ENCODE assay signal across 9 cellular contexts in the genomic region with DNA sequence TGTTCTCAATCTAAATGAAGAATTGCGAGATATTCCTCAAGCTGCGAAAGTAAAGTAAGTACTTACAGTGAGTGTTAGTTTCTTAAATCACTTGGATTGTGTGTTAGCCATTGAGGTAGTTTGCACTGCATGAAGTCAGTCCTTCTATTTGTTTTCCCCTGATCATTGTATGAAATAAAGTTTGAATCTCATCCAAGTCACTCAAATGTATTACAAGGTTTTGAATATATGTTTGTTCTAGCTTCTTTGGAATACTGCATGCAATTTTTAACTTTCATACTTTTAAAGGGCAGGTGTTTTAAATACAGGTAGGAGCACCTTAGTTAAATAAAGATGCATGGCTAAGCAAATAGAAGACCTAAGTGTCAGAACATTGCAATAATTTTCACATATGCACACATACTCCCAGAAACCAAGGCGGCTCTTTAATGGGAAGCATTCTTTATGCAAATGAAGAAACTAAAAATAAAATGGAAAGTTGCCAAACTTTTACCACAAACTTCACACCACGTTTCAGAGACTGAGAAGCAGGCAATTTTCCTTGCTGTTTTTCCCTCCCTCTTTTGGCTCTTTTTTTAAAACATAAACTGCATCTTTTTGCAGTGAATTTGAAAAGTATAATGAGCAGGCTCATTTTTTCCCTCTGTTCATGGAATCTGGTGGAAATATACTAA.
DNase-seq lines count a peak whose midpoint lies in the region; TF ChIP-seq lines count a peak whose summit lies in the region.
"Had no signal": no experiment of that assay in that cellular context is flagged by ENCODE, and none has a peak within 500 bp of the region (broad histone marks: within the 10 kb centered on the region; RNA-seq: fewer than 3 reads in every experiment).

No MANE protein-coding gene starts in this region.

- H3K4me3 ChIP-seq in GM12865 (ENCODE audit: low read depth, low read length) = peak overlapping the region; percentile 4; the same call in 1 of the 2 replicates
- H3K4me3 ChIP-seq in rectal smooth muscle tissue (ENCODE audit: low read length) = no peak overlapping the region

- no peak overlapping the region for H3K14ac ChIP-seq in H9 (ENCODE audit: insufficient read depth, low read length)

- no peak overlapping the region for H2BK20ac ChIP-seq in H9 (ENCODE audit: low read depth, low read length, poor library complexity, severe bottlenecking)

- H2BK15ac ChIP-seq in H9 (ENCODE audit: low read depth, low read length) = no peak overlapping the region

- H3K79me2 ChIP-seq in H9 (ENCODE audit: insufficient read depth, low read length) = no peaks in the 10 kb centered on the region

- intact Hi-C loops in posterior cingulate gyrus (cut with DNase I) = no loop called here

- no peak overlapping the region for H3K56ac ChIP-seq in H9 (ENCODE audit: insufficient read length, low read depth, low read length)

- H3K9ac ChIP-seq in rectal smooth muscle tissue (ENCODE audit: low read length) = no peak overlapping the region
- H3K9ac ChIP-seq in H9 (ENCODE audit: extremely low read depth, insufficient read length, low read length) = no peak overlapping the region

- H3K27me3 ChIP-seq in rectal smooth muscle tissue (ENCODE audit: control insufficient read depth, insufficient read depth, low read length) (no peaks in the 10 kb centered on the region), H9 (ENCODE audit: insufficient read depth, low read length) (no peaks in the 10 kb centered on the region)

- no peak overlapping the region for H4K91ac ChIP-seq in H9 (ENCODE audit: insufficient read length, low read depth, low read length)

- no peaks in the 10 kb centered on the region for H3K23me2 ChIP-seq in H9 (ENCODE audit: insufficient read length, low read depth, low read length, poor library complexity, severe bottlenecking)

- H2AK5ac ChIP-seq in H9 (ENCODE audit: insufficient read length, low read length) = no peak overlapping the region

- no peaks in the 10 kb centered on the region for H4K20me1 ChIP-seq in H9 (ENCODE audit: control insufficient read depth, insufficient read depth, insufficient read length)

- H4K5ac ChIP-seq in H9 (ENCODE audit: insufficient read length, low read depth, low read length) = no peak overlapping the region

- no peaks in the 10 kb centered on the region for H3K79me1 ChIP-seq in H9 (ENCODE audit: insufficient read depth, low read depth, low read length, poor library complexity, severe bottlenecking)

- H2BK5ac ChIP-seq in H9 (ENCODE audit: insufficient read length, low read length) = no peak overlapping the region

- no peak for TF ChIP-seq CTCF in GM12865 (IDR thresholded peaks at IDR 0.05; ENCODE audit: insufficient read depth, low read depth, low read length, missing control alignments)
- no peak for TF ChIP-seq CTCF in VCaP (conservative IDR thresholded peaks at IDR 0.05)
- TF ChIP-seq CTCF in H9 (conservative IDR thresholded peaks at IDR 0.05) = no peak

- H3K4me1 ChIP-seq in rectal smooth muscle tissue (ENCODE audit: control insufficient read depth, insufficient read depth, low read length) = peaks cover 26% of the 10 kb centered on the region
- no peaks in the 10 kb centered on the region; the same call in none of the 2 replicates for H3K4me1 ChIP-seq in H9 (ENCODE audit: insufficient read depth, low read length)

- WGBS in H9 (ENCODE audit: extremely low coverage, insufficient read length, low lambda C conversion rate) = no CpG with 5 or more reads among the region's 4 CpGs

- peaks cover 21 to 22% of the 10 kb centered on the region in 2 experiments for H3K4me1 Mint-ChIP-seq in H9

- no peak overlapping the region for H3K4ac ChIP-seq in H9 (ENCODE audit: low read depth, low read length)

- peaks cover 3% of the 10 kb centered on the region; the same call in 1 of the 2 replicates for H3K27me3 Mint-ChIP-seq in H9 (ENCODE audit: low read depth)
- H3K27me3 Mint-ChIP-seq: activated CD8-positive, alpha-beta T cell treated with anti-CD3 and anti-CD28 coated beads for 36 hours had no signal

- no peak overlapping the region for H2AFZ ChIP-seq in H9 (ENCODE audit: low read length)

- H3K4me2 ChIP-seq in H9 (ENCODE audit: insufficient read depth, insufficient read length, low read length) = no peak overlapping the region

- no peak overlapping the region for H4K8ac ChIP-seq in H9 (replicated peaks; ENCODE audit: insufficient read length, low read depth, low read length)

- H3T11ph ChIP-seq in H9 (ENCODE audit: low read length) = no peak overlapping the region

- peak; percentile 23 for DNase-seq in GM12865 (ENCODE audit: low read depth)
- DNase-seq in MV-4-11 (lab: John Stamatoyannopoulos, UW) = peak; percentile 83
- no peak for DNase-seq in NCI-H2081 treated with DMSO at 0.1 percent for 48 hours (lab: John Stamatoyannopoulos, UW)
- no peak for DNase-seq in posterior cingulate gyrus
- DNase-seq in H9 = no peak
- DNase-seq: activated CD8-positive, alpha-beta T cell treated with anti-CD3 and anti-CD28 coated beads for 36 hours; NCI-H187 had no signal

- H3K9me3 ChIP-seq in H9 (ENCODE audit: control insufficient read depth, low read depth, low read length) = no peaks in the 10 kb centered on the region

- H3K27ac Mint-ChIP-seq in H9 = no peak overlapping the region
- H3K27ac Mint-ChIP-seq: activated CD8-positive, alpha-beta T cell treated with anti-CD3 and anti-CD28 coated beads for 36 hours had no signal

- no peak overlapping the region for H2BK120ac ChIP-seq in H9 (ENCODE audit: low read depth, low read length, poor library complexity, severe bottlenecking)

- H3K27ac ChIP-seq in VCaP = peak overlapping the region; percentile 70
- peak overlapping the region; percentile 49 for H3K27ac ChIP-seq in rectal smooth muscle tissue (ENCODE audit: low read depth, low read length)
- no peak overlapping the region for H3K27ac ChIP-seq in H9 (ENCODE audit: insufficient read length, low read depth, low read length)

- no peak overlapping the region for H3K18ac ChIP-seq in H9 (ENCODE audit: insufficient read length, low read depth, low read length)

- peaks cover 2 to 9% (median 3%) of the 10 kb centered on the region in 3 experiments; a peak in 2 of 7 replicates for H3K36me3 Mint-ChIP-seq in H9 (ENCODE audit: insufficient read depth in 1 of 3, low read depth in 3 of 3)

- H2BK12ac ChIP-seq in H9 (ENCODE audit: insufficient read length, low read depth, low read length) = no peak overlapping the region

- no peak overlapping the region for H3K23ac ChIP-seq in H9 (ENCODE audit: insufficient read length, low read depth, low read length)

- no peaks in the 10 kb centered on the region for H3K9me3 Mint-ChIP-seq in H9
- H3K9me3 Mint-ChIP-seq: activated CD8-positive, alpha-beta T cell treated with anti-CD3 and anti-CD28 coated beads for 36 hours had no signal

- H3K4me3 Mint-ChIP-seq in H9 = no peak overlapping the region
- H3K4me3 Mint-ChIP-seq: activated CD8-positive, alpha-beta T cell treated with anti-CD3 and anti-CD28 coated beads for 36 hours had no signal

- H3K36me3 ChIP-seq in rectal smooth muscle tissue (ENCODE audit: control insufficient read depth, insufficient read depth, low read length) = peaks cover 9% of the 10 kb centered on the region

Comparison
In these comparisons a context has a peak if more than half of its experiments do, and no peak if none do; other contexts are left out.
1. DNase-seq: peak in GM12865 (single experiment) and MV-4-11 (single experiment); none in NCI-H2081 treated with DMSO at 0.1 percent for 48 hours (single experiment), posterior cingulate gyrus (0 of 10) and H9 (single experiment).